ENCODE assay signal across 1 cellular context in genomic region chr20:22921595-22922421, GRCh38.
TF ChIP-seq lines count a peak whose summit lies in the region.

No MANE protein-coding gene starts in this region.

TF ChIP-seq in HEK293, 187 proteins besides CTCF, POLR2A, EP300 and RAD21 (continued from another document):
- no peak for TF ChIP-seq ZNF488 (tag by site-specific recombination; IDR thresholded peaks at IDR 0.05)
- TF ChIP-seq ZNF416 (tag by site-specific recombination; IDR thresholded peaks at IDR 0.05), result no peak
- TF ChIP-seq GLI2 (tag by site-specific recombination; IDR thresholded peaks at IDR 0.05; ENCODE audit: borderline replicate concordance, low read depth), result 0 out of 2 replicates have a peak, but pooled peaks have one; percentile 6
- TF ChIP-seq KLF10 (tag by site-specific recombination; IDR thresholded peaks at IDR 0.05), result no peak
- TF ChIP-seq ZNF692 (tag by site-specific recombination; IDR thresholded peaks at IDR 0.05), result no peak
- TF ChIP-seq ZNF639 (tag by site-specific recombination; IDR thresholded peaks at IDR 0.05), result no peak
- no peak for TF ChIP-seq ZNF660 (tag by site-specific recombination; IDR thresholded peaks at IDR 0.05)
- TF ChIP-seq ZNF398 (tag by site-specific recombination; IDR thresholded peaks at IDR 0.05), result no peak
- no peak for TF ChIP-seq HOXA7 (CRISPR knock-in tag; IDR thresholded peaks at IDR 0.05; ENCODE audit: borderline replicate concordance)
- TF ChIP-seq ZNF677 (tag by site-specific recombination; IDR thresholded peaks at IDR 0.05), result no peak
- TF ChIP-seq ZFHX2 (tag by site-specific recombination; conservative IDR thresholded peaks at IDR 0.05), result no peak
- no peak for TF ChIP-seq SP7 (tag by site-specific recombination; IDR thresholded peaks at IDR 0.05)
- TF ChIP-seq ZBTB21 (tag by site-specific recombination; IDR thresholded peaks at IDR 0.05), result 0 out of 2 replicates have a peak, but pooled peaks have one; percentile 25
- TF ChIP-seq ZNF366 (tag by site-specific recombination; conservative IDR thresholded peaks at IDR 0.05), result 0 out of 2 replicates have a peak, but pooled peaks have one; percentile 18
- TF ChIP-seq ZNF501 (tag by site-specific recombination; IDR thresholded peaks at IDR 0.05), result no peak
- TF ChIP-seq BCL11B (tag by site-specific recombination; IDR thresholded peaks at IDR 0.05; ENCODE audit: low read depth), result no peak
- TF ChIP-seq ZNF18 (tag by site-specific recombination; IDR thresholded peaks at IDR 0.05), result no peak
TF ChIP-seq in HEK293: peak in this region for 6.
